1 cellular context compared by ENCODE assay signal in genomic region chr1:45010855-45011811, GRCh38.
A peak's percentile ranks its signal among the peaks of the same experiment; 100 is the strongest.
TF ChIP-seq lines count a peak whose summit lies in the region.

Gene HECTD3 (minus strand): TSS chr1:45011324. CDS start chr1:45011257, 67 bp downstream.

TF ChIP-seq in HepG2, 621 proteins besides CTCF, POLR2A, EP300 and RAD21 (continued from another document and continues in another):
- TF ChIP-seq ZNF407 (CRISPR knock-in tag; IDR thresholded peaks at IDR 0.05; ENCODE audit: not compliant biosample characterization) (peak; percentile 66), ZIK1 (CRISPR knock-in tag; IDR thresholded peaks at IDR 0.05; ENCODE audit: borderline replicate concordance, low read depth) (0 out of 2 replicates have a peak, but pooled peaks have one; percentile 56), ZNF230 (CRISPR knock-in tag; IDR thresholded peaks at IDR 0.05) (0 out of 2 replicates have a peak, but pooled peaks have one; percentile 48), SP2 (CRISPR knock-in tag; IDR thresholded peaks at IDR 0.05) (0 out of 2 replicates have a peak, but pooled peaks have one; percentile 21), SP5 (CRISPR knock-in tag; IDR thresholded peaks at IDR 0.05; ENCODE audit: borderline replicate concordance, low read depth) (peak; percentile 76; the same call in 1 of the 2 replicates), ZNF331 (CRISPR knock-in tag; IDR thresholded peaks at IDR 0.05) (peak; percentile 54; the same call in 1 of the 2 replicates), HOXA3 (CRISPR knock-in tag; IDR thresholded peaks at IDR 0.05) (peak; percentile 73; the same call in 1 of the 2 replicates), ZNF431 (CRISPR knock-in tag; IDR thresholded peaks at IDR 0.05; ENCODE audit: borderline replicate concordance, low read depth) (peak; percentile 54; the same call in 1 of the 2 replicates), ZNF275 (CRISPR knock-in tag; IDR thresholded peaks at IDR 0.05; ENCODE audit: borderline replicate concordance) (0 out of 2 replicates have a peak, but pooled peaks have one; percentile 32), ZNF687 (CRISPR knock-in tag; IDR thresholded peaks at IDR 0.05) (peak; percentile 73), MXD4 (CRISPR knock-in tag; IDR thresholded peaks at IDR 0.05) (0 out of 2 replicates have a peak, but pooled peaks have one; percentile 22), SRF (IDR thresholded peaks at IDR 0.05; ENCODE audit: low read depth, low read length) (peak; percentile 36; the same call in 1 of the 2 replicates), KLF13 (CRISPR knock-in tag; IDR thresholded peaks at IDR 0.05) (no peak), POGK (CRISPR knock-in tag; conservative IDR thresholded peaks at IDR 0.05) (peak; percentile 90), TCF12 (IDR thresholded peaks at IDR 0.05) (no peak), TCF12 (CRISPR knock-in tag; IDR thresholded peaks at IDR 0.05) (peak; percentile 81; the same call in 1 of the 2 replicates), ZNF496 (CRISPR knock-in tag; IDR thresholded peaks at IDR 0.05; ENCODE audit: insufficient replicate concordance) (no peak), REL (CRISPR knock-in tag; conservative IDR thresholded peaks at IDR 0.05) (no peak), YY1 (IDR thresholded peaks at IDR 0.05; ENCODE audit: insufficient read depth, insufficient replicate concordance, low read depth, low read length) (peak; percentile 83), ZNF34 (CRISPR knock-in tag; IDR thresholded peaks at IDR 0.05; ENCODE audit: borderline replicate concordance) (0 out of 2 replicates have a peak, but pooled peaks have one; percentile 28), ZNF558 (CRISPR knock-in tag; IDR thresholded peaks at IDR 0.05; ENCODE audit: borderline replicate concordance) (peak; percentile 79; the same call in 1 of the 2 replicates), MXD3 (CRISPR knock-in tag; IDR thresholded peaks at IDR 0.05) (0 out of 2 replicates have a peak, but pooled peaks have one; percentile 57), ZNF160 (CRISPR knock-in tag; IDR thresholded peaks at IDR 0.05) (no peak), GLI4 (CRISPR knock-in tag; IDR thresholded peaks at IDR 0.05; ENCODE audit: borderline replicate concordance) (0 out of 2 replicates have a peak, but pooled peaks have one; percentile 62), ZNF451 (CRISPR knock-in tag; IDR thresholded peaks at IDR 0.05) (0 out of 2 replicates have a peak, but pooled peaks have one; percentile 48), ZNF776 (CRISPR knock-in tag; IDR thresholded peaks at IDR 0.05) (no peak; the same call in 1 of the 2 replicates), RBM22 (optimal IDR thresholded peaks at IDR 0.05; ENCODE audit: low read length) (peak; percentile 46), IKZF4 (CRISPR knock-in tag; IDR thresholded peaks at IDR 0.05; ENCODE audit: borderline replicate concordance, low read depth, not compliant biosample characterization) (peak; percentile 45), BCL3 (CRISPR knock-in tag; IDR thresholded peaks at IDR 0.05) (peak; percentile 33; the same call in 1 of the 2 replicates), SOX13 (IDR thresholded peaks at IDR 0.05) (no peak), SOX13 (CRISPR knock-in tag; conservative IDR thresholded peaks at IDR 0.05 in 1 of 2, IDR thresholded peaks at IDR 0.05 in 1 of 2) (0 out of 4 replicates have a peak, but pooled peaks of 1 of the 2 experiments have one; percentile 15), HNF4G (IDR thresholded peaks at IDR 0.05; ENCODE audit: borderline replicate concordance, low read depth, low read length) (peak; percentile 61; the same call in 1 of the 2 replicates), HNF4G (CRISPR knock-in tag; IDR thresholded peaks at IDR 0.05; ENCODE audit: borderline replicate concordance, low read depth) (no peak), ZNF563 (CRISPR knock-in tag; IDR thresholded peaks at IDR 0.05) (peak; percentile 46; the same call in 1 of the 2 replicates), ZBTB26 (CRISPR knock-in tag; IDR thresholded peaks at IDR 0.05; ENCODE audit: borderline replicate concordance) (0 out of 2 replicates have a peak, but pooled peaks have one; percentile 6), GZF1 (CRISPR knock-in tag; IDR thresholded peaks at IDR 0.05) (peak; percentile 99), ARNT2 (CRISPR knock-in tag; IDR thresholded peaks at IDR 0.05; ENCODE audit: low read depth) (peak; percentile 21; the same call in 1 of the 2 replicates), ZMYM4 (CRISPR knock-in tag; IDR thresholded peaks at IDR 0.05) (peak; percentile 10; the same call in 1 of the 2 replicates), AGO2 (optimal IDR thresholded peaks at IDR 0.05; ENCODE audit: low read depth, low read length) (peak; percentile 87), ZFY (CRISPR knock-in tag; IDR thresholded peaks at IDR 0.05) (peak; percentile 58)
